ENCODE assay signal across 22 cellular contexts in genomic region chr6:163333686-163334085, GRCh38.
"Had no signal": no experiment of that assay in that cellular context is flagged by ENCODE, and none has a peak within 500 bp of the region (broad histone marks: within the 10 kb centered on the region; RNA-seq: fewer than 3 reads in every experiment).

No MANE protein-coding gene starts in this region.

- H3K27ac ChIP-seq: prostate gland, right lobe of liver, SJSA1, WERI-Rb-1 had no signal

- H3K4me1 ChIP-seq: breast epithelium, prostate gland, right lobe of liver had no signal

- H3K27me3 ChIP-seq: breast epithelium, right lobe of liver, SJSA1, thyroid gland had no signal

- H3K4me1 Mint-ChIP-seq: activated naive CD4-positive, alpha-beta T cell treated with anti-CD3 and anti-CD28 coated beads, Interleukin-2, amount 50 U/mL, for 24 hours; mesothelial cell of epicardium had no signal

- H3K27ac Mint-ChIP-seq: activated naive CD4-positive, alpha-beta T cell treated with anti-CD3 and anti-CD28 coated beads, Interleukin-2, amount 50 U/mL, for 24 hours; activated T-cell treated with anti-CD3 and anti-CD28 coated beads, Interleukin-2, amount 50 U/mL, for 72 hours; effector memory CD8-positive, alpha-beta T cell; mesothelial cell of epicardium; natural killer cell treated with Interleukin-12 subunit alpha and Interleukin-12 subunit beta and Interleukin-15 and Interleukin-18, amount 100 ng/mL, for 72 hours; stimulated activated effector memory CD8-positive, alpha-beta T cell treated with anti-CD3 and anti-CD28 coated beads, Interleukin-12 subunit alpha, Interleukin-12 subunit beta, amount 100 ng/mL, for 72 hours had no signal

- H3K36me3 Mint-ChIP-seq: activated naive CD4-positive, alpha-beta T cell treated with anti-CD3 and anti-CD28 coated beads, Interleukin-2, amount 50 U/mL, for 24 hours; mesothelial cell of epicardium; natural killer cell treated with Interleukin-12 subunit alpha and Interleukin-12 subunit beta and Interleukin-15 and Interleukin-18, amount 100 ng/mL, for 72 hours; stimulated activated effector memory CD8-positive, alpha-beta T cell treated with anti-CD3 and anti-CD28 coated beads, Interleukin-12 subunit alpha, Interleukin-12 subunit beta, amount 100 ng/mL, for 72 hours had no signal

- H3K36me3 ChIP-seq: breast epithelium, prostate gland, right lobe of liver, SJSA1, thyroid gland, WERI-Rb-1 had no signal

- ATAC-seq: activated T-cell treated with anti-CD3 and anti-CD28 coated beads, Interleukin-2, amount 50 U/mL, for 72 hours; effector memory CD8-positive, alpha-beta T cell; natural killer cell treated with Interleukin-12 subunit alpha and Interleukin-12 subunit beta and Interleukin-15 and Interleukin-18, amount 100 ng/mL, for 72 hours; right lobe of liver; stimulated activated effector memory CD8-positive, alpha-beta T cell treated with anti-CD3 and anti-CD28 coated beads, Interleukin-12 subunit alpha, Interleukin-12 subunit beta, amount 100 ng/mL, for 72 hours had no signal

- FAIRE-seq: astrocyte, urothelium cell line had no signal

- H3K4me3 ChIP-seq: breast epithelium, lung, prostate gland, right lobe of liver, SJSA1, thyroid gland had no signal

- H3K4me3 Mint-ChIP-seq: activated naive CD4-positive, alpha-beta T cell treated with anti-CD3 and anti-CD28 coated beads, Interleukin-2, amount 50 U/mL, for 24 hours; activated T-cell treated with anti-CD3 and anti-CD28 coated beads, Interleukin-2, amount 50 U/mL, for 72 hours; effector memory CD8-positive, alpha-beta T cell; mesothelial cell of epicardium; natural killer cell treated with Interleukin-12 subunit alpha and Interleukin-12 subunit beta and Interleukin-15 and Interleukin-18, amount 100 ng/mL, for 72 hours; stimulated activated effector memory CD8-positive, alpha-beta T cell treated with anti-CD3 and anti-CD28 coated beads, Interleukin-12 subunit alpha, Interleukin-12 subunit beta, amount 100 ng/mL, for 72 hours had no signal

- DNase-seq: activated CD4-positive, alpha-beta T cell treated with anti-CD3 and anti-CD28 coated beads for 1 hour; activated CD8-positive, alpha-beta memory T cell treated with anti-CD3 and anti-CD28 coated beads for 24 hours; activated CD8-positive, alpha-beta memory T cell treated with anti-CD3 and anti-CD28 coated beads, Interleukin-2, amount 50 U/mL, for 48 hours; activated gamma-delta T cell; activated T-cell treated with anti-CD3 and anti-CD28 coated beads, Interleukin-2, amount 50 U/mL, for 72 hours; effector memory CD8-positive, alpha-beta T cell; foreskin melanocyte; right lobe of liver; stimulated activated CD4-positive, alpha-beta T cell treated with anti-CD3 and anti-CD28 coated beads, Interleukin-4, amount 100 ng/mL, for 24 hours; T-helper 2 cell; WERI-Rb-1 had no signal

- H3K9me3 ChIP-seq: breast epithelium, prostate gland, right lobe of liver, SJSA1, thyroid gland had no signal
